27 cellular contexts compared by ENCODE assay signal in genomic region chr18:38930881-38931753, GRCh38.
"Had no signal": no experiment of that assay in that cellular context is flagged by ENCODE, and none has a peak within 500 bp of the region (broad histone marks: within the 10 kb centered on the region; RNA-seq: fewer than 3 reads in every experiment).

No MANE protein-coding gene starts in this region.

- DNase-seq: activated CD4-positive, alpha-beta T cell treated with anti-CD3 and anti-CD28 coated beads for 4 hours; activated CD4-positive, alpha-beta T cell treated with anti-CD3 and anti-CD28 coated beads, Interleukin-2, amount 50 U/mL, for 4 hours; activated naive CD4-positive, alpha-beta T cell treated with Interleukin-2 at 50 U/mL for 16 hours; activated naive CD8-positive, alpha-beta T cell treated with anti-CD3 and anti-CD28 coated beads for 36 hours; activated T-cell treated with anti-CD3 and anti-CD28 coated beads for 4 hours; activated T-cell treated with anti-CD3 and anti-CD28 coated beads, Interleukin-2, amount 50 U/mL, for 72 hours; adrenal gland; aorta; cerebellar nuclear complex; colonic mucosa; effector memory CD4-positive, alpha-beta T cell; erythroblast; gastrocnemius medialis; glutamatergic neuron; islet precursor cell; left ventricle myocardium superior; midbrain; naive thymus-derived CD4-positive, alpha-beta T cell; occipital lobe; right cardiac atrium; stimulated activated CD4-positive, alpha-beta T cell treated with anti-CD3 and anti-CD28 coated beads, Interleukin-2, amount 100 ng/mL, for 48 hours; trophoblast cell had no signal

- H3K9me3 Mint-ChIP-seq: activated T-cell treated with anti-CD3 and anti-CD28 coated beads, Interleukin-2, amount 50 U/mL, for 72 hours had no signal

- H3K4me1 ChIP-seq: adrenal gland, colonic mucosa, gastrocnemius medialis, parathyroid adenoma had no signal

- H3K27ac Mint-ChIP-seq: activated naive CD8-positive, alpha-beta T cell treated with anti-CD3 and anti-CD28 coated beads for 36 hours; activated T-cell treated with anti-CD3 and anti-CD28 coated beads, Interleukin-2, amount 50 U/mL, for 72 hours; naive thymus-derived CD4-positive, alpha-beta T cell; stimulated activated naive CD8-positive, alpha-beta T cell treated with anti-CD3 and anti-CD28 coated beads, Interleukin-15, Interleukin-2, amounts not matched to agents 100 ng/mL and 50 ng/mL, for 24 hours had no signal

- H3K27ac ChIP-seq: adrenal gland, cardiac muscle cell, colonic mucosa, gastrocnemius medialis, parathyroid adenoma, thoracic aorta had no signal

- H3K4me3 ChIP-seq: adrenal gland, cardiac muscle cell, colonic mucosa, gastrocnemius medialis, thoracic aorta had no signal

- H3K9ac ChIP-seq: parathyroid adenoma had no signal

- H3K27me3 Mint-ChIP-seq: stimulated activated naive CD8-positive, alpha-beta T cell treated with anti-CD3 and anti-CD28 coated beads, Interleukin-15, Interleukin-2, amounts not matched to agents 100 ng/mL and 50 ng/mL, for 24 hours had no signal

- H3K36me3 Mint-ChIP-seq: activated naive CD8-positive, alpha-beta T cell treated with anti-CD3 and anti-CD28 coated beads for 36 hours; brain; naive thymus-derived CD4-positive, alpha-beta T cell had no signal

- H3K27me3 ChIP-seq: adrenal gland, cardiac muscle cell, colonic mucosa, gastrocnemius medialis had no signal

- H3K36me3 ChIP-seq: adrenal gland, cardiac muscle cell, colonic mucosa, gastrocnemius medialis, thoracic aorta had no signal

- H3K9me3 ChIP-seq: adrenal gland, colonic mucosa, gastrocnemius medialis, thoracic aorta had no signal

- ATAC-seq: activated T-cell treated with anti-CD3 and anti-CD28 coated beads, Interleukin-2, amount 50 U/mL, for 72 hours; gastrocnemius medialis; left ventricle myocardium superior; naive thymus-derived CD4-positive, alpha-beta T cell; right cardiac atrium had no signal

- H3K4me3 Mint-ChIP-seq: activated naive CD8-positive, alpha-beta T cell treated with anti-CD3 and anti-CD28 coated beads for 36 hours; activated T-cell treated with anti-CD3 and anti-CD28 coated beads, Interleukin-2, amount 50 U/mL, for 72 hours; brain; naive thymus-derived CD4-positive, alpha-beta T cell; stimulated activated naive CD8-positive, alpha-beta T cell treated with anti-CD3 and anti-CD28 coated beads, Interleukin-15, Interleukin-2, amounts not matched to agents 100 ng/mL and 50 ng/mL, for 24 hours had no signal
